In genomic region chr16:4962716-4963115, GRCh38 we compare ENCODE assay signal across 18 cellular contexts. TPM values are rescaled to one million over a fixed set of nuclear protein-coding genes. Genes with fewer than 3 reads are reported as not detected.
DNase-seq lines count a peak whose midpoint lies in the region; ATAC-seq, FAIRE-seq and TF ChIP-seq lines count a peak whose summit lies in the region.
"Had no signal": no experiment of that assay in that cellular context is flagged by ENCODE, and none has a peak within 500 bp of the region (broad histone marks: within the 10 kb centered on the region; RNA-seq: fewer than 3 reads in every experiment).

No MANE protein-coding gene starts in this region.

- BruUV-seq in mammary epithelial cell (replicated peaks; lab: Mats Ljungman, UMichigan) = no TSS peak

- H3K4me1 ChIP-seq in mammary epithelial cell (ENCODE audit: insufficient read depth, low read length) = peaks cover 5% of the 10 kb centered on the region
- H3K4me1 ChIP-seq in naive thymus-derived CD4-positive, alpha-beta T cell (ENCODE audit: control insufficient read depth in 2 of 2, insufficient read depth in 2 of 2, low read length in 2 of 2) = peaks cover 6 to 10% of the 10 kb centered on the region in 2 donors

- no peak overlapping the region for H3K9ac ChIP-seq in mammary epithelial cell (ENCODE audit: insufficient read depth, low read length)
- H3K9ac ChIP-seq: BLaER1 had no signal

- intact Hi-C loops in mammary epithelial cell (cut with micrococcal nuclease) = no loop called here
- intact Hi-C loops in naive thymus-derived CD4-positive, alpha-beta T cell (cut with micrococcal nuclease) = no loop called here

- TF ChIP-seq CTCF in mammary epithelial cell (conservative IDR thresholded peaks at IDR 0.05 in 1 of 2, IDR thresholded peaks at IDR 0.05 in 1 of 2; ENCODE audit: extremely low read depth in 1 of 2, insufficient read depth in 1 of 2, low read depth in 1 of 2, low read length in 2 of 2) = no peak

- no peaks in the 10 kb centered on the region for H3K36me3 Mint-ChIP-seq in naive thymus-derived CD4-positive, alpha-beta T cell

- peak; percentile 95 for DNase-seq in Ammon's horn (ENCODE audit: low spot score)
- DNase-seq in SK-MEL-5 (ENCODE audit: low read depth, low spot score) = peak; percentile 78
- peak in 1 of 2 donors; percentile 67 for DNase-seq in frontal cortex (ENCODE audit: low spot score in 2 of 2)
- DNase-seq in nucleus accumbens (lab: John Stamatoyannopoulos, UW) = peak in 42 of 56 donors; percentile 14 to 85 (median 66)
- DNase-seq in mammary epithelial cell = no peak
- DNase-seq in hepatic stellate cell (ENCODE audit: low spot score) = no peak
- DNase-seq in naive thymus-derived CD4-positive, alpha-beta T cell = no peak
- DNase-seq: DMS153, EL, H9, NCI-H1048, NCI-H1694, NCI-H446, PC-9 had no signal

- CTCF ChIA-PET in mammary epithelial cell (lab: Charles Lee; ENCODE audit: low non-redundant PET) = interaction anchor here (0.7 kb wide), 1 partner anchor 122 kb away, joined by 18 read pairs; no protein-coding TSS in a partner anchor
- CTCF ChIA-PET in naive thymus-derived CD4-positive, alpha-beta T cell (lab: Charles Lee) = no interaction called here

- H3K4me1 Mint-ChIP-seq in naive thymus-derived CD4-positive, alpha-beta T cell = peaks cover 8 to 18% (median 11%) of the 10 kb centered on the region in 7 donors

- no peak for ATAC-seq in HG02610 (IDR thresholded peaks at IDR 0.05; ENCODE audit: unreplicated experiment)
- ATAC-seq in naive thymus-derived CD4-positive, alpha-beta T cell = no peak

- dilution Hi-C loops in mammary epithelial cell (cut with HindIII; ENCODE audit: low sequenced_read_pairs) = no loop called here

- peak overlapping the region in 1 of 9 donors; percentile 3 for H3K27ac Mint-ChIP-seq in naive thymus-derived CD4-positive, alpha-beta T cell

- peak; percentile 96 for FAIRE-seq in frontal cortex (lab: Jason Lieb, UNC)

- no peaks in the 10 kb centered on the region for H3K36me3 ChIP-seq in mammary epithelial cell (ENCODE audit: insufficient read depth, low read length)
- H3K36me3 ChIP-seq in naive thymus-derived CD4-positive, alpha-beta T cell (ENCODE audit: control insufficient read depth in 2 of 3, insufficient read depth in 3 of 3, low read length in 3 of 3) = no peaks in the 10 kb centered on the region
- H3K36me3 ChIP-seq: BLaER1 had no signal

- H2AFZ ChIP-seq in mammary epithelial cell (ENCODE audit: low read depth, low read length) = no peak overlapping the region
- H2AFZ ChIP-seq: PC-9 had no signal

- in situ Hi-C loops in SK-MEL-5 (cut with HindIII; ENCODE audit: low pct_unique_long_range_greater_than_20kb, low sequenced_read_pairs) (no loop called here), mammary epithelial cell (cut with MboI; ENCODE audit: low sequenced_read_pairs in 2 of 2) (no loop called here)

- no peaks in the 10 kb centered on the region for H3K79me2 ChIP-seq in mammary epithelial cell (ENCODE audit: insufficient read depth, low read length)

- H3K27me3 Mint-ChIP-seq in naive thymus-derived CD4-positive, alpha-beta T cell = peaks cover 5 to 27% (median 17%) of the 10 kb centered on the region in 5 donors

- no peak overlapping the region for H3K27ac ChIP-seq in mammary epithelial cell (ENCODE audit: insufficient read depth, low read depth, low read length)
- H3K27ac ChIP-seq in naive thymus-derived CD4-positive, alpha-beta T cell (ENCODE audit: low read depth, low read length) = no peak overlapping the region
- H3K27ac ChIP-seq: 22Rv1, BLaER1, PC-9 had no signal

- H3K27me3 ChIP-seq in mammary epithelial cell (ENCODE audit: insufficient read depth, low read length) = no peaks in the 10 kb centered on the region
- H3K27me3 ChIP-seq in naive thymus-derived CD4-positive, alpha-beta T cell (ENCODE audit: control insufficient read depth in 2 of 2, insufficient read depth in 2 of 2, low read length in 2 of 2) = peaks cover 0 to 7% of the 10 kb centered on the region in 2 donors
- H3K27me3 ChIP-seq: BLaER1 had no signal

- no peaks in the 10 kb centered on the region for H3K9me3 Mint-ChIP-seq in naive thymus-derived CD4-positive, alpha-beta T cell

- 64% methylated on average over 5 of the region's 7 CpGs for WGBS in mammary epithelial cell (ENCODE audit: low coverage, missing lambda C conversion rate)

- no peak overlapping the region for H3K4me3 ChIP-seq in mammary epithelial cell (replicated peaks in 1 of 3; ENCODE audit: insufficient read depth in 1 of 3, low read depth in 2 of 3, low read length in 3 of 3)
- H3K4me3 ChIP-seq in naive thymus-derived CD4-positive, alpha-beta T cell (ENCODE audit: low read length) = no peak overlapping the region
- H3K4me3 ChIP-seq: BLaER1, PC-9 had no signal

- POLR2A ChIA-PET in naive thymus-derived CD4-positive, alpha-beta T cell (lab: Charles Lee) = no interaction called here

- H4K20me1 ChIP-seq in mammary epithelial cell (ENCODE audit: insufficient read depth, low read length) = no peaks in the 10 kb centered on the region

- no peak overlapping the region for H3K4me3 Mint-ChIP-seq in naive thymus-derived CD4-positive, alpha-beta T cell
- H3K4me3 Mint-ChIP-seq: H9 had no signal

- H3K9me3 ChIP-seq in mammary epithelial cell (replicated peaks; ENCODE audit: insufficient read depth, low read length) = no peaks in the 10 kb centered on the region
- no peaks in the 10 kb centered on the region for H3K9me3 ChIP-seq in naive thymus-derived CD4-positive, alpha-beta T cell (ENCODE audit: control insufficient read depth in 2 of 3, low read length in 3 of 3)
- H3K9me3 ChIP-seq: BLaER1 had no signal

- H3K4me2 ChIP-seq in mammary epithelial cell (ENCODE audit: insufficient read depth, low read depth, low read length) = no peak overlapping the region
- H3K4me2 ChIP-seq: BLaER1, PC-9 had no signal

RNA-seq across cellular contexts. Expression of gene SEC14L5, which starts 4.6 kb away (rescaled TPM):
- 0.21 and 0.24 TPM in 2 replicates for total RNA-seq in SK-MEL-5 (2014; rRNA removed; shearing (Covaris generic))
- polyA plus RNA-seq in SK-MEL-5 (2015; cell fraction: cytosol; rRNA removed) = 0.14 and 0.25 TPM in 2 replicates
- 0.07 and 0.09 TPM in 2 replicates for polyA plus RNA-seq in SK-MEL-5 (2015; cell fraction: nucleus; rRNA removed)
- total RNA-seq in frontal cortex (0.41 TPM), mammary epithelial cell (under 1 TPM in 1 of 2 donors, not detected in 1; under 0.01 TPM)
- polyA plus RNA-seq in mammary epithelial cell = 0.03 TPM
- polyA minus RNA-seq in mammary epithelial cell = not detected
- total RNA-seq in naive thymus-derived CD4-positive, alpha-beta T cell = 1 to 10 TPM in 1 of 5 experiments, under 1 TPM in 1, not detected in 3; 0.21 to 1.0 TPM
- polyA plus RNA-seq in naive thymus-derived CD4-positive, alpha-beta T cell = not detected
- total RNA-seq: HT1080 had no signal

RNA-seq across cellular contexts. Expression of gene PPL, which starts 25.8 kb away (rescaled TPM):
- 0.03 and 0.11 TPM in 2 replicates for total RNA-seq in SK-MEL-5 (2014; rRNA removed; shearing (Covaris generic))
- 0.04 TPM in 1 of 2 replicates, not detected in the other for polyA plus RNA-seq in SK-MEL-5 (2015; cell fraction: cytosol; rRNA removed)
- not detected in 2 replicates for polyA plus RNA-seq in SK-MEL-5 (2015; cell fraction: nucleus; rRNA removed)
- total RNA-seq in frontal cortex (0.82 TPM), mammary epithelial cell (10 to 100 TPM; 58.1 to 73.2 TPM)
- polyA plus RNA-seq in mammary epithelial cell = 43.0 TPM
- 138 TPM for polyA minus RNA-seq in mammary epithelial cell
- not detected for total RNA-seq in naive thymus-derived CD4-positive, alpha-beta T cell
- polyA plus RNA-seq in naive thymus-derived CD4-positive, alpha-beta T cell = under 1 TPM; 0.15 to 0.47 TPM

Comparison
In these comparisons a context has a peak if more than half of its experiments do, and no peak if none do; other contexts are left out.
1. DNase-seq: peak in Ammon's horn (single experiment), SK-MEL-5 (single experiment) and nucleus accumbens (42 of 56); none in mammary epithelial cell (single experiment), hepatic stellate cell (single experiment) and naive thymus-derived CD4-positive, alpha-beta T cell (0 of 9).
2. RNA of gene PPL, which starts 25.8 kb away (total RNA-seq): 58.1 to 73.2 TPM in mammary epithelial cell; 0.82 TPM in frontal cortex (single experiment), 0.03 to 0.11 TPM in SK-MEL-5 and not detected in naive thymus-derived CD4-positive, alpha-beta T cell; every median in the first group is over 10 times any median in the second.